8 cellular contexts compared by ENCODE assay signal in the genomic region with DNA sequence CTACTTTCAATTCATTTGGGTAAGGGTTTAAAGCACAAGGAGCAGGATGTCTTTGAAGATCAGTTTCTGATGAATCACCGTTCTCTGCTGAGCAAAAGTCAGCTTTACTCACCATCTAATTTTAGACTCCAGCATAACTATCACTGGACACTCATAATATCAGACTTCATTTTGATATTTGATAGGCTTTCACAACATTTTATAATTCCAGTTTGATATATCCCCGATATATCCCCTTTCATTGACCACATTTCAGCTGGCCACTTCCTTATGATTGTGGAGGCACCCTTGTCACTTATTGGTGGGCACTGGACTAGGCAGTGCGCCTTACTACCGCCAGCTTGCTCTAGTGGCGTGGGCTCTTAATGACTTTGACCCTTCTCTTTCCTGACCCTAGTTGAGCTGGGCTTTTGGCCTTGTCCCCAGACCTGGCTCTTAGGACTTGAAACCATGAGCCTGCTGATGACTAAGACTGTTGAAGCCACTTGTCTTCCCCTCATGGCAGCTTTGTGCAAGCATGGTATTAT. TPM values are rescaled to one million over a fixed set of nuclear protein-coding genes. Genes with fewer than 3 reads are reported as not detected.
DNase-seq lines count a peak whose midpoint lies in the region; ATAC-seq and TF ChIP-seq lines count a peak whose summit lies in the region.

No MANE protein-coding gene starts in this region.

- no peak for TF ChIP-seq CTCF in epithelial cell of esophagus (IDR thresholded peaks at IDR 0.05; ENCODE audit: insufficient read depth, low read depth, low read length, missing control alignments)

- intact Hi-C loops in activated CD4-positive, alpha-beta memory T cell treated with anti-CD3 and anti-CD28 coated beads for 36 hours (cut with micrococcal nuclease), result loop anchor here (5.0 kb wide), 1 partner anchor 44 kb away; the partner anchor contains the start of gene CYSTM1

- DNase-seq in MV-4-11 (lab: John Stamatoyannopoulos, UW), result peak; percentile 57
- peak; percentile 88 for DNase-seq in epithelial cell of esophagus (ENCODE audit: low read depth)
- DNase-seq in skeletal muscle cell (ENCODE audit: low read depth), result peak; percentile 56
- DNase-seq in activated CD4-positive, alpha-beta memory T cell treated with anti-CD3 and anti-CD28 coated beads for 36 hours, result no peak
- DNase-seq in DMS79 (lab: John Stamatoyannopoulos, UW), result no peak
- no peak for DNase-seq in stimulated activated CD4-positive, alpha-beta T cell treated with anti-CD3 and anti-CD28 coated beads, Interleukin-2, amount 100 ng/mL, for 24 hours

- CTCF ChIA-PET in activated CD4-positive, alpha-beta memory T cell treated with anti-CD3 and anti-CD28 coated beads for 36 hours (lab: Charles Lee), result interaction anchor here (0.8 to 1.8 kb wide), 3 partner anchors 18 to 149 kb away, joined by 3 to 6 read pairs (median 3); partner anchors contain the start of gene HBEGF

- ATAC-seq in GM18858 (IDR thresholded peaks at IDR 0.05; ENCODE audit: unreplicated experiment), result peak; percentile 35
- ATAC-seq in HG02973 (IDR thresholded peaks at IDR 0.05; ENCODE audit: unreplicated experiment), result no peak

- no peak overlapping the region for H3K4me3 Mint-ChIP-seq in activated CD4-positive, alpha-beta memory T cell treated with anti-CD3 and anti-CD28 coated beads for 36 hours

- peaks cover 29% of the 10 kb centered on the region for H3K4me1 Mint-ChIP-seq in activated CD4-positive, alpha-beta memory T cell treated with anti-CD3 and anti-CD28 coated beads for 36 hours (ENCODE audit: low read depth)

- POLR2A ChIA-PET in activated CD4-positive, alpha-beta memory T cell treated with anti-CD3 and anti-CD28 coated beads for 36 hours (lab: Charles Lee), result no interaction called here

- no peak overlapping the region for H3K27ac Mint-ChIP-seq in activated CD4-positive, alpha-beta memory T cell treated with anti-CD3 and anti-CD28 coated beads for 36 hours

- H3K4me3 ChIP-seq in epithelial cell of esophagus (ENCODE audit: low read length) (no peak overlapping the region), skeletal muscle cell (ENCODE audit: low read depth, low read length) (no peak overlapping the region)

- H3K9me3 Mint-ChIP-seq in activated CD4-positive, alpha-beta memory T cell treated with anti-CD3 and anti-CD28 coated beads for 36 hours, result no peaks in the 10 kb centered on the region

- H3K36me3 Mint-ChIP-seq in activated CD4-positive, alpha-beta memory T cell treated with anti-CD3 and anti-CD28 coated beads for 36 hours, result no peaks in the 10 kb centered on the region

- no peaks in the 10 kb centered on the region for H3K27me3 Mint-ChIP-seq in activated CD4-positive, alpha-beta memory T cell treated with anti-CD3 and anti-CD28 coated beads for 36 hours

RNA-seq across cellular contexts. Expression of gene CYSTM1, which starts 46.8 kb away (rescaled TPM):
- 10 to 100 TPM; 25.2 to 26.5 TPM for total RNA-seq in activated CD4-positive, alpha-beta memory T cell treated with anti-CD3 and anti-CD28 coated beads for 36 hours

Comparison
In these comparisons a context has a peak if more than half of its experiments do, and no peak if none do; other contexts are left out.
1. DNase-seq: peak in MV-4-11 (single experiment), epithelial cell of esophagus (single experiment) and skeletal muscle cell (single experiment); none in activated CD4-positive, alpha-beta memory T cell treated with anti-CD3 and anti-CD28 coated beads for 36 hours (single experiment), DMS79 (single experiment) and stimulated activated CD4-positive, alpha-beta T cell treated with anti-CD3 and anti-CD28 coated beads, Interleukin-2, amount 100 ng/mL, for 24 hours (0 of 2).